Comparison of ENCODE assay signal across 17 cellular contexts in genomic region chr1:213284626-213285025, GRCh38.
A peak's percentile ranks its signal among the peaks of the same experiment; 100 is the strongest.
DNase-seq lines count a peak whose midpoint lies in the region; ATAC-seq, FAIRE-seq and TF ChIP-seq lines count a peak whose summit lies in the region.
"Had no signal": no experiment of that assay in that cellular context is flagged by ENCODE, and none has a peak within 500 bp of the region (broad histone marks: within the 10 kb centered on the region; RNA-seq: fewer than 3 reads in every experiment).

No MANE protein-coding gene starts in this region.

- H3K4me3 ChIP-seq in hepatocyte (no peak overlapping the region), gastroesophageal sphincter (no peak overlapping the region)
- H3K4me3 ChIP-seq: pancreas, uterus had no signal

- DNase-seq in AG08395 (ENCODE audit: low spot score) (peak; percentile 47), HFFc6 (peak; percentile 54), brain pericyte (ENCODE audit: low read depth, low spot score) (peak; percentile 22), hepatocyte (ENCODE audit: low spot score) (no peak), GM12891 (ENCODE audit: insufficient read length, low spot score) (no peak), GM12892 (ENCODE audit: insufficient read length) (no peak), pons (ENCODE audit: low spot score) (no peak)
- DNase-seq: activated CD4-positive, alpha-beta memory T cell treated with anti-CD3 and anti-CD28 coated beads for 36 hours; cortex of kidney; erythroblast; NCI-H2029; NCI-H524; pancreas; stimulated activated naive CD8-positive, alpha-beta T cell treated with anti-CD3 and anti-CD28 coated beads, Interleukin-15, amount 100 ng/mL, for 72 hours; uterus had no signal

- TF ChIP-seq CTCF in HFFc6 (IDR thresholded peaks at IDR 0.05) (no peak), hepatocyte (IDR thresholded peaks at IDR 0.05; ENCODE audit: poor library complexity) (no peak), gastroesophageal sphincter (IDR thresholded peaks at IDR 0.05) (no peak)

- H3K9me2 ChIP-seq in hepatocyte (replicated peaks; ENCODE audit: insufficient read depth), result no peaks in the 10 kb centered on the region

- H3K36me3 ChIP-seq in hepatocyte (replicated peaks; ENCODE audit: insufficient read depth, low read depth), result no peaks in the 10 kb centered on the region
- no peaks in the 10 kb centered on the region for H3K36me3 ChIP-seq in gastroesophageal sphincter
- H3K36me3 ChIP-seq: pancreas, uterus had no signal

- ATAC-seq in gastroesophageal sphincter, result no peak
- ATAC-seq: pancreas; stimulated activated naive CD8-positive, alpha-beta T cell treated with anti-CD3 and anti-CD28 coated beads, Interleukin-15, amount 100 ng/mL, for 72 hours had no signal

- H3K4me1 Mint-ChIP-seq in HFFc6 (ENCODE audit: low read depth), result peaks cover 21% of the 10 kb centered on the region
- H3K4me1 Mint-ChIP-seq: stimulated activated naive CD8-positive, alpha-beta T cell treated with anti-CD3 and anti-CD28 coated beads, Interleukin-15, amount 100 ng/mL, for 72 hours had no signal

- peaks cover 4% of the 10 kb centered on the region for H3K4me1 ChIP-seq in hepatocyte (ENCODE audit: insufficient read depth)
- H3K4me1 ChIP-seq in gastroesophageal sphincter, result no peaks in the 10 kb centered on the region
- H3K4me1 ChIP-seq: pancreas, uterus had no signal

- FAIRE-seq in GM12891 (lab: Jason Lieb, UNC) (no peak), GM12892 (lab: Jason Lieb, UNC) (no peak)
- FAIRE-seq: D721Med, pancreas had no signal

- no peak overlapping the region for H3K4me3 Mint-ChIP-seq in HFFc6
- H3K4me3 Mint-ChIP-seq: activated CD4-positive, alpha-beta memory T cell treated with anti-CD3 and anti-CD28 coated beads for 36 hours; stimulated activated naive CD8-positive, alpha-beta T cell treated with anti-CD3 and anti-CD28 coated beads, Interleukin-15, amount 100 ng/mL, for 72 hours had no signal

- H3K27me3 Mint-ChIP-seq in HFFc6 (ENCODE audit: insufficient read depth), result peaks cover 2% of the 10 kb centered on the region; the same call in 1 of the 2 replicates
- H3K27me3 Mint-ChIP-seq: activated CD4-positive, alpha-beta memory T cell treated with anti-CD3 and anti-CD28 coated beads for 36 hours; stimulated activated naive CD8-positive, alpha-beta T cell treated with anti-CD3 and anti-CD28 coated beads, Interleukin-15, amount 100 ng/mL, for 72 hours had no signal

- no peaks in the 10 kb centered on the region for H3K9me3 ChIP-seq in hepatocyte (ENCODE audit: low read depth)
- H3K9me3 ChIP-seq in gastroesophageal sphincter, result peaks cover 0 to 20% (median 0%) of the 10 kb centered on the region in 3 donors
- H3K9me3 ChIP-seq: pancreas had no signal

- H3K4me2 ChIP-seq in hepatocyte, result no peak overlapping the region

- H3K27ac ChIP-seq in hepatocyte (peak overlapping the region; percentile 51), gastroesophageal sphincter (no peak overlapping the region)
- H3K27ac ChIP-seq: pancreas, uterus had no signal

- H3K36me3 Mint-ChIP-seq in HFFc6 (ENCODE audit: low read depth), result 0 out of 2 replicates have a peak, but pooled peaks cover 4% of the 10 kb centered on the region
- H3K36me3 Mint-ChIP-seq: activated CD4-positive, alpha-beta memory T cell treated with anti-CD3 and anti-CD28 coated beads for 36 hours had no signal

- H3K79me2 ChIP-seq in hepatocyte, result no peaks in the 10 kb centered on the region

- H3K27ac Mint-ChIP-seq in HFFc6, result peak overlapping the region; percentile 54; the same call in 1 of the 2 replicates
- H3K27ac Mint-ChIP-seq: activated CD4-positive, alpha-beta memory T cell treated with anti-CD3 and anti-CD28 coated beads for 36 hours; stimulated activated naive CD8-positive, alpha-beta T cell treated with anti-CD3 and anti-CD28 coated beads, Interleukin-15, amount 100 ng/mL, for 72 hours had no signal

- H3K9me3 Mint-ChIP-seq in HFFc6, result peaks cover 12% of the 10 kb centered on the region

- H2AFZ ChIP-seq in hepatocyte, result no peak overlapping the region

- no peak for TF ChIP-seq EP300 in gastroesophageal sphincter (IDR thresholded peaks at IDR 0.05)

- H3K27me3 ChIP-seq in hepatocyte (no peaks in the 10 kb centered on the region), gastroesophageal sphincter (no peaks in the 10 kb centered on the region)
- H3K27me3 ChIP-seq: pancreas, uterus had no signal

- no peaks in the 10 kb centered on the region for H4K20me1 ChIP-seq in hepatocyte (ENCODE audit: insufficient read depth, poor library complexity, severe bottlenecking)

- TF ChIP-seq POLR2A in GM12891 (IDR thresholded peaks at IDR 0.05; ENCODE audit: low read depth, low read length) (no peak), GM12892 (IDR thresholded peaks at IDR 0.05; ENCODE audit: low read depth, low read length) (no peak), gastroesophageal sphincter (IDR thresholded peaks at IDR 0.05) (no peak)

TF ChIP-seq in GM12891, 5 proteins besides CTCF, POLR2A, EP300 and RAD21:
- TF ChIP-seq PAX5 (IDR thresholded peaks at IDR 0.05; ENCODE audit: insufficient read depth, low read length, severe bottlenecking) (no peak), TAF1 (IDR thresholded peaks at IDR 0.05; ENCODE audit: low read depth, low read length) (no peak), POLR2AphosphoS5 (IDR thresholded peaks at IDR 0.05; ENCODE audit: low read depth, low read length) (no peak), SPI1 (IDR thresholded peaks at IDR 0.05; ENCODE audit: low read depth, low read length) (no peak), POU2F2 (IDR thresholded peaks at IDR 0.05; ENCODE audit: low read depth, low read length) (no peak)

Comparison
In these comparisons a context has a peak if more than half of its experiments do, and no peak if none do; other contexts are left out.
1. DNase-seq: peak in AG08395 (single experiment), HFFc6 (single experiment) and brain pericyte (single experiment); none in hepatocyte (single experiment), GM12891 (single experiment), GM12892 (single experiment) and pons (single experiment).